Comparison of ENCODE assay signal across 19 cellular contexts in the genomic region with DNA sequence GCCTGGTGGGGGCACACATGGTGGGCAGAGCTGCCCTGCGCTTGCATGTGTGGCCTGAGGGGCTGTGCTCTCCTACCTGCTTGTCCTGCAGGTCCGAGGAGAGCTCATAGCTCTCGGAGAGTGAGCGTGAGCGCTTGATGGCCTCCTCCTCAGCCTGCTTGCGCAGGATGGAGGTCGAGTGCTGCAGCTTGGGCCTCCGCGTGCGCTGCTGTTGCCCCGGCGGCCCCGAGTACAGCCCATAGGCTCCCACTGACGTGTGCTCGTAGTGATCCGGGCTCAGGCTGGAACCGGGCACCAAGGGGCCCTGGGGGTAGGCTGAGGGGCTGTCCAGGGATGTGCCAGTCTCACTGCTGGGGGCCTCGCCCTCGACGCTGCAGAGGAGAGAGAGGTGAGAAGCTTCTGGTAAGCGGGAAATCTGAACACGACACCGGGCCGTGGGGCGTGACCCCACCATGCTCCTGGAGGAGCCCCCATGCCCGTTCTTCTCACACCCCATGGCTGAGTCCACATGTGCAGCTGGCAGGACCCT.
DNase-seq lines count a peak whose midpoint lies in the region; ATAC-seq and TF ChIP-seq lines count a peak whose summit lies in the region.
"Had no signal": no experiment of that assay in that cellular context is flagged by ENCODE, and none has a peak within 500 bp of the region (broad histone marks: within the 10 kb centered on the region; RNA-seq: fewer than 3 reads in every experiment).

No MANE protein-coding gene starts in this region.

- H3K27ac Mint-ChIP-seq in T-helper 17 cell, result peak overlapping the region; percentile 9
- H3K27ac Mint-ChIP-seq in stimulated activated naive B cell treated with anti-CD40 and anti-IgM and Interleukin-4, amounts not matched to agents 10 μg/mL and 1 μg/mL and 100 μg/mL, for 72 hours, result peak overlapping the region; percentile 79
- H3K27ac Mint-ChIP-seq: CD4-positive, CD25-positive, alpha-beta regulatory T cell; H9 had no signal

- H3K9me3 ChIP-seq in BLaER1 (no peaks in the 10 kb centered on the region), T-helper 17 cell (ENCODE audit: control insufficient read depth, low read length, poor library complexity, severe bottlenecking) (no peaks in the 10 kb centered on the region)

- H3K27ac ChIP-seq in BLaER1 (peak overlapping the region; percentile 53; the same call in 1 of the 2 replicates), dorsolateral prefrontal cortex (peak overlapping the region in 42 of 59 donors; percentile 4 to 100 (median 96))

- no peaks in the 10 kb centered on the region for H3K27me3 ChIP-seq in BLaER1
- no peaks in the 10 kb centered on the region for H3K27me3 ChIP-seq in dorsolateral prefrontal cortex

- H3K9me3 Mint-ChIP-seq in stimulated activated naive B cell treated with anti-CD40 and anti-IgM and Interleukin-4, amounts not matched to agents 10 μg/mL and 1 μg/mL and 100 μg/mL, for 72 hours, result no peaks in the 10 kb centered on the region
- H3K9me3 Mint-ChIP-seq: CD4-positive, CD25-positive, alpha-beta regulatory T cell; CD8-positive, alpha-beta memory T cell; H9 had no signal

- H3K9ac ChIP-seq in BLaER1, result no peak overlapping the region

- DNase-seq in T-helper 17 cell (no peak), dorsolateral prefrontal cortex (no peak), NCI-H345 (lab: John Stamatoyannopoulos, UW) (no peak), ACHN (no peak)
- DNase-seq in stimulated activated naive B cell treated with anti-CD40 and anti-IgM and Interleukin-4, amounts not matched to agents 10 μg/mL and 1 μg/mL and 100 μg/mL, for 72 hours, result no peak
- DNase-seq: AML-193; C1 segment of cervical spinal cord; CD4-positive, CD25-positive, alpha-beta regulatory T cell; CD8-positive, alpha-beta memory T cell; COR-L47; DMS 273 treated with DMSO at 0.1 percent for 48 hours; DMS53; DND-41; EL; H9; KG1 had no signal

- in situ Hi-C loops in ACHN (cut with HindIII; ENCODE audit: low pct_ligation_motif_present, low pct_unique_long_range_greater_than_20kb, low sequenced_read_pairs), result no loop called here

- peak overlapping the region; percentile 80 for H3K4me2 ChIP-seq in BLaER1

- peaks cover 100% of the 10 kb centered on the region for H4K20me1 ChIP-seq in BLaER1

- no peaks in the 10 kb centered on the region for H3K27me3 Mint-ChIP-seq in T-helper 17 cell
- no peaks in the 10 kb centered on the region for H3K27me3 Mint-ChIP-seq in stimulated activated naive B cell treated with anti-CD40 and anti-IgM and Interleukin-4, amounts not matched to agents 10 μg/mL and 1 μg/mL and 100 μg/mL, for 72 hours
- H3K27me3 Mint-ChIP-seq: CD4-positive, CD25-positive, alpha-beta regulatory T cell; CD8-positive, alpha-beta memory T cell had no signal

- intact Hi-C loops in dorsolateral prefrontal cortex (cut with DNase I), result loop anchor here (5.0 kb wide), 2 partner anchors 36 to 44 kb away; no protein-coding TSS in a partner anchor

- H3K36me3 Mint-ChIP-seq in T-helper 17 cell (ENCODE audit: low read depth), result peaks cover 6% of the 10 kb centered on the region
- H3K36me3 Mint-ChIP-seq in stimulated activated naive B cell treated with anti-CD40 and anti-IgM and Interleukin-4, amounts not matched to agents 10 μg/mL and 1 μg/mL and 100 μg/mL, for 72 hours, result peaks cover 27 to 37% of the 10 kb centered on the region in 2 donors

- H3K36me3 ChIP-seq in BLaER1, result peaks cover 85% of the 10 kb centered on the region

- H3K4me3 Mint-ChIP-seq in T-helper 17 cell, result peak overlapping the region; percentile 12
- H3K4me3 Mint-ChIP-seq in stimulated activated naive B cell treated with anti-CD40 and anti-IgM and Interleukin-4, amounts not matched to agents 10 μg/mL and 1 μg/mL and 100 μg/mL, for 72 hours, result no peak overlapping the region
- H3K4me3 Mint-ChIP-seq: CD4-positive, CD25-positive, alpha-beta regulatory T cell; CD8-positive, alpha-beta memory T cell; H9 had no signal

- peaks cover 99% of the 10 kb centered on the region for H3K4me1 ChIP-seq in BLaER1

- peaks cover 20% of the 10 kb centered on the region for H3K4me1 Mint-ChIP-seq in T-helper 17 cell
- peaks cover 34 to 59% of the 10 kb centered on the region in 2 donors for H3K4me1 Mint-ChIP-seq in stimulated activated naive B cell treated with anti-CD40 and anti-IgM and Interleukin-4, amounts not matched to agents 10 μg/mL and 1 μg/mL and 100 μg/mL, for 72 hours

- ATAC-seq in T-helper 17 cell (no peak), GM21515 (IDR thresholded peaks at IDR 0.05; ENCODE audit: unreplicated experiment) (no peak)
- no peak for ATAC-seq in stimulated activated naive B cell treated with anti-CD40 and anti-IgM and Interleukin-4, amounts not matched to agents 10 μg/mL and 1 μg/mL and 100 μg/mL, for 72 hours (replicated peaks)
- ATAC-seq: GM12878 had no signal

- H3K4me3 ChIP-seq in BLaER1 (no peak overlapping the region), dorsolateral prefrontal cortex (no peak overlapping the region)
- H3K4me3 ChIP-seq: GM12878 had no signal

- TF ChIP-seq CTCF in dorsolateral prefrontal cortex (IDR thresholded peaks at IDR 0.05 in 54 of 56, conservative IDR thresholded peaks at IDR 0.05 in 2 of 56; ENCODE audit: low read depth in 1 of 56, partially characterized antibody in 56 of 56), result no peak
